1 cellular context compared by ENCODE assay signal in genomic region chr17:82518826-82519810, GRCh38.
TF ChIP-seq lines count a peak whose summit lies in the region.

FOXK2 (plus strand) TSS chr17:82519732; CDS start chr17:82519889, 157 bp downstream.

TF ChIP-seq in HepG2, 621 proteins besides CTCF, POLR2A, EP300 and RAD21 (continued from another document and continues in another):
- TF ChIP-seq ZNF407 (CRISPR knock-in tag; IDR thresholded peaks at IDR 0.05; ENCODE audit: not compliant biosample characterization): no peak
- no peak for TF ChIP-seq ZBTB42 (CRISPR knock-in tag; IDR thresholded peaks at IDR 0.05)
- TF ChIP-seq, protein P1, sequence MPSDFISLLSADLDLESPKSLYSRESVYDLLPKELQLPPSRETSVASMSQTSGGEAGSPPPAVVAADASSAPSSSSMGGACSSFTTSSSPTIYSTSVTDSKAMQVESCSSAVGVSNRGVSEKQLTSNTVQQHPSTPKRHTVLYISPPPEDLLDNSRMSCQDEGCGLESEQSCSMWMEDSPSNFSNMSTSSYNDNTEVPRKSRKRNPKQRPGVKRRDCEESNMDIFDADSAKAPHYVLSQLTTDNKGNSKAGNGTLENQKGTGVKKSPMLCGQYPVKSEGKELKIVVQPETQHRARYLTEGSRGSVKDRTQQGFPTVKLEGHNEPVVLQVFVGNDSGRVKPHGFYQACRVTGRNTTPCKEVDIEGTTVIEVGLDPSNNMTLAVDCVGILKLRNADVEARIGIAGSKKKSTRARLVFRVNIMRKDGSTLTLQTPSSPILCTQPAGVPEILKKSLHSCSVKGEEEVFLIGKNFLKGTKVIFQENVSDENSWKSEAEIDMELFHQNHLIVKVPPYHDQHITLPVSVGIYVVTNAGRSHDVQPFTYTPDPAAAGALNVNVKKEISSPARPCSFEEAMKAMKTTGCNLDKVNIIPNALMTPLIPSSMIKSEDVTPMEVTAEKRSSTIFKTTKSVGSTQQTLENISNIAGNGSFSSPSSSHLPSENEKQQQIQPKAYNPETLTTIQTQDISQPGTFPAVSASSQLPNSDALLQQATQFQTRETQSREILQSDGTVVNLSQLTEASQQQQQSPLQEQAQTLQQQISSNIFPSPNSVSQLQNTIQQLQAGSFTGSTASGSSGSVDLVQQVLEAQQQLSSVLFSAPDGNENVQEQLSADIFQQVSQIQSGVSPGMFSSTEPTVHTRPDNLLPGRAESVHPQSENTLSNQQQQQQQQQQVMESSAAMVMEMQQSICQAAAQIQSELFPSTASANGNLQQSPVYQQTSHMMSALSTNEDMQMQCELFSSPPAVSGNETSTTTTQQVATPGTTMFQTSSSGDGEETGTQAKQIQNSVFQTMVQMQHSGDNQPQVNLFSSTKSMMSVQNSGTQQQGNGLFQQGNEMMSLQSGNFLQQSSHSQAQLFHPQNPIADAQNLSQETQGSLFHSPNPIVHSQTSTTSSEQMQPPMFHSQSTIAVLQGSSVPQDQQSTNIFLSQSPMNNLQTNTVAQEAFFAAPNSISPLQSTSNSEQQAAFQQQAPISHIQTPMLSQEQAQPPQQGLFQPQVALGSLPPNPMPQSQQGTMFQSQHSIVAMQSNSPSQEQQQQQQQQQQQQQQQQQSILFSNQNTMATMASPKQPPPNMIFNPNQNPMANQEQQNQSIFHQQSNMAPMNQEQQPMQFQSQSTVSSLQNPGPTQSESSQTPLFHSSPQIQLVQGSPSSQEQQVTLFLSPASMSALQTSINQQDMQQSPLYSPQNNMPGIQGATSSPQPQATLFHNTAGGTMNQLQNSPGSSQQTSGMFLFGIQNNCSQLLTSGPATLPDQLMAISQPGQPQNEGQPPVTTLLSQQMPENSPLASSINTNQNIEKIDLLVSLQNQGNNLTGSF (CRISPR knock-in tag; IDR thresholded peaks at IDR 0.05): no peak; the same call in 1 of the 2 replicates
- TF ChIP-seq ZSCAN29 (CRISPR knock-in tag; conservative IDR thresholded peaks at IDR 0.05): peak; percentile 67; the same call in 1 of the 2 replicates
- peak; percentile 83; the same call in 1 of the 2 replicates for TF ChIP-seq KDM2A (CRISPR knock-in tag; IDR thresholded peaks at IDR 0.05; ENCODE audit: borderline replicate concordance, low read depth)
- TF ChIP-seq RXRA (CRISPR knock-in tag; IDR thresholded peaks at IDR 0.05): peak; percentile 74
- TF ChIP-seq ZNF446 (CRISPR knock-in tag; IDR thresholded peaks at IDR 0.05): peak; percentile 77
- no peak for TF ChIP-seq ZFP62 (CRISPR knock-in tag; IDR thresholded peaks at IDR 0.05)
- no peak for TF ChIP-seq ZNF577 (CRISPR knock-in tag; IDR thresholded peaks at IDR 0.05; ENCODE audit: borderline replicate concordance, low read depth)
- peak; percentile 65; the same call in 1 of the 2 replicates for TF ChIP-seq SNAPC5 (CRISPR knock-in tag; IDR thresholded peaks at IDR 0.05; ENCODE audit: borderline replicate concordance)
- TF ChIP-seq ZNF121 (CRISPR knock-in tag; IDR thresholded peaks at IDR 0.05): peak; percentile 51; the same call in 1 of the 2 replicates
- TF ChIP-seq, protein P2, sequence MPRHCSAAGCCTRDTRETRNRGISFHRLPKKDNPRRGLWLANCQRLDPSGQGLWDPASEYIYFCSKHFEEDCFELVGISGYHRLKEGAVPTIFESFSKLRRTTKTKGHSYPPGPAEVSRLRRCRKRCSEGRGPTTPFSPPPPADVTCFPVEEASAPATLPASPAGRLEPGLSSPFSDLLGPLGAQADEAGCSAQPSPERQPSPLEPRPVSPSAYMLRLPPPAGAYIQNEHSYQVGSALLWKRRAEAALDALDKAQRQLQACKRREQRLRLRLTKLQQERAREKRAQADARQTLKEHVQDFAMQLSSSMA (CRISPR knock-in tag; IDR thresholded peaks at IDR 0.05): no peak
- TF ChIP-seq PAWR (CRISPR knock-in tag; IDR thresholded peaks at IDR 0.05; ENCODE audit: borderline replicate concordance): no peak
- TF ChIP-seq MLX (CRISPR knock-in tag; IDR thresholded peaks at IDR 0.05): no peak
- TF ChIP-seq ZBTB7A (CRISPR knock-in tag; IDR thresholded peaks at IDR 0.05): no peak
- TF ChIP-seq CREB3 (CRISPR knock-in tag; IDR thresholded peaks at IDR 0.05): peak; percentile 90; the same call in 1 of the 2 replicates
- TF ChIP-seq ATF6 (CRISPR knock-in tag; conservative IDR thresholded peaks at IDR 0.05): 0 out of 2 replicates have a peak, but pooled peaks have one; percentile 26
- no peak for TF ChIP-seq NFE2L2 (IDR thresholded peaks at IDR 0.05; ENCODE audit: low read length)
- TF ChIP-seq SRSF4 (IDR thresholded peaks at IDR 0.05; ENCODE audit: low read depth, low read length, poor library complexity, severe bottlenecking): no peak
- TF ChIP-seq HNF4A (CRISPR knock-in tag; IDR thresholded peaks at IDR 0.05): no peak
- TF ChIP-seq RAD51 (IDR thresholded peaks at IDR 0.05; ENCODE audit: borderline replicate concordance): no peak
- TF ChIP-seq, protein P3, sequence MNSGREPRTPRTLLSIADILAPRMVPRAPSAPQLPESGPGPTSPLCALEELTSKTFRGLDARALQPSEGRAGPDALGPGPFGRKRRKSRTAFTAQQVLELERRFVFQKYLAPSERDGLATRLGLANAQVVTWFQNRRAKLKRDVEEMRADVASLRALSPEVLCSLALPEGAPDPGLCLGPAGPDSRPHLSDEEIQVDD (CRISPR knock-in tag; IDR thresholded peaks at IDR 0.05; ENCODE audit: borderline replicate concordance): peak; percentile 51; the same call in 1 of the 2 replicates
- TF ChIP-seq HNF1B (CRISPR knock-in tag; IDR thresholded peaks at IDR 0.05): 0 out of 2 replicates have a peak, but pooled peaks have one; percentile 49
- no peak for TF ChIP-seq ZSCAN22 (CRISPR knock-in tag; IDR thresholded peaks at IDR 0.05)
- TF ChIP-seq POGZ (CRISPR knock-in tag; IDR thresholded peaks at IDR 0.05): peak; percentile 16; the same call in 1 of the 2 replicates
- TF ChIP-seq, protein P4, sequence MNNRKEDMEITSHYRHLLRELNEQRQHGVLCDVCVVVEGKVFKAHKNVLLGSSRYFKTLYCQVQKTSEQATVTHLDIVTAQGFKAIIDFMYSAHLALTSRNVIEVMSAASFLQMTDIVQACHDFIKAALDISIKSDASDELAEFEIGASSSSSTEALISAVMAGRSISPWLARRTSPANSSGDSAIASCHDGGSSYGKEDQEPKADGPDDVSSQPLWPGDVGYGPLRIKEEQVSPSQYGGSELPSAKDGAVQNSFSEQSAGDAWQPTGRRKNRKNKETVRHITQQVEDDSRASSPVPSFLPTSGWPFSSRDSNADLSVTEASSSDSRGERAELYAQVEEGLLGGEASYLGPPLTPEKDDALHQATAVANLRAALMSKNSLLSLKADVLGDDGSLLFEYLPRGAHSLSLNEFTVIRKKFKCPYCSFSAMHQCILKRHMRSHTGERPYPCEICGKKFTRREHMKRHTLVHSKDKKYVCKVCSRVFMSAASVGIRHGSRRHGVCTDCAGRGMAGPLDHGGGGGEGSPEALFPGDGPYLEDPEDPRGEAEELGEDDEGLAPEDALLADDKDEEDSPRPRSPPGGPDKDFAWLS (CRISPR knock-in tag; IDR thresholded peaks at IDR 0.05; ENCODE audit: borderline replicate concordance): no peak; the same call in 1 of the 2 replicates
- no peak; the same call in 1 of the 2 replicates for TF ChIP-seq ZNF431 (CRISPR knock-in tag; IDR thresholded peaks at IDR 0.05; ENCODE audit: borderline replicate concordance, low read depth)
- TF ChIP-seq RBFOX2 (IDR thresholded peaks at IDR 0.05; ENCODE audit: low read depth, low read length): peak; percentile 86
- TF ChIP-seq U2AF2 (IDR thresholded peaks at IDR 0.05; ENCODE audit: low read depth, low read length): no peak
- TF ChIP-seq SMAD3 (CRISPR knock-in tag; IDR thresholded peaks at IDR 0.05): 0 out of 2 replicates have a peak, but pooled peaks have one; percentile 17
- TF ChIP-seq SAFB2 (CRISPR knock-in tag; IDR thresholded peaks at IDR 0.05; ENCODE audit: borderline replicate concordance, low read depth): peak; percentile 35
- TF ChIP-seq TEAD3 (CRISPR knock-in tag; optimal IDR thresholded peaks at IDR 0.05; ENCODE audit: borderline replicate concordance): peak; percentile 18
- TF ChIP-seq ZNF225 (CRISPR knock-in tag; IDR thresholded peaks at IDR 0.05): no peak
- TF ChIP-seq DPF2 (CRISPR knock-in tag; IDR thresholded peaks at IDR 0.05; ENCODE audit: borderline replicate concordance, low read depth): no peak
